Comparison of ENCODE assay signal across 23 cellular contexts in the genomic region with DNA sequence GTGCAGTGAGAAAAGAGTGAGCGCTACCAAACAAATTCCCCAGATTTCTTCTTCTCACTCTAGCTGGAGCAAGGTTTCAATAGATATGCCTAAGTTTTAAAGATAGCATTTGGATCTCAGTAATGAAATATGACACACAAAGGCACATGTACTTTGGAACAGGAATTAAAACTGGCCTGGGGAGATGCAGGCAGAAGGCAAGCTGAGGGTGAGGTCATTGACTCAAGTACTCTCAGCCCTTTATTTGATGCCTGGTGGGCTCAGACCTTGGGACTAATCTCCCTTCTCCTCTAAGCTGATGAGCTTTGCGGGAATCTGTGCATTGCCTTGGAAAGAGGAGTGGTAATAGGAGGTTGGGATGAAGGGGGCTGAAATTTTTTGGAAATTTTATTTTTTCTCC.
DNase-seq lines count a peak whose midpoint lies in the region; ATAC-seq and FAIRE-seq lines count a peak whose summit lies in the region.
"Had no signal": no experiment of that assay in that cellular context is flagged by ENCODE, and none has a peak within 500 bp of the region (broad histone marks: within the 10 kb centered on the region; RNA-seq: fewer than 3 reads in every experiment).

No MANE protein-coding gene starts in this region.

- no peaks in the 10 kb centered on the region for H3K27me3 ChIP-seq in small intestine (ENCODE audit: control insufficient read depth in 2 of 2, insufficient read depth in 2 of 2, low read length in 2 of 2)
- H3K27me3 ChIP-seq: BLaER1 treated with 17β-estradiol and CSF1 and Interleukin-3, amounts not matched to agents 10 nM and 100 nM had no signal

- no peak for FAIRE-seq in small intestine (lab: Jason Lieb, UNC)

- ATAC-seq in left lobe of liver: peak; percentile 37
- ATAC-seq: PC-3 had no signal

- no peak overlapping the region for H3K4me3 ChIP-seq in small intestine (ENCODE audit: low read depth in 1 of 2, low read length in 2 of 2)
- H3K4me3 ChIP-seq: BLaER1 treated with 17β-estradiol and CSF1 and Interleukin-3, amounts not matched to agents 10 nM and 100 nM had no signal

- H3K4me1 ChIP-seq in small intestine (ENCODE audit: control insufficient read depth in 2 of 2, insufficient read depth in 1 of 2, low read depth in 1 of 2, low read length in 1 of 2): no peaks in the 10 kb centered on the region
- H3K4me1 ChIP-seq: Caco-2 had no signal

- no peaks in the 10 kb centered on the region for H3K36me3 ChIP-seq in small intestine (ENCODE audit: control insufficient read depth in 2 of 2, insufficient read depth in 2 of 2, low read length in 2 of 2)
- H3K36me3 ChIP-seq: BLaER1 treated with 17β-estradiol and CSF1 and Interleukin-3, amounts not matched to agents 10 nM and 100 nM had no signal

- WGBS in small intestine, 3 donors: 85 to 91% (median 90%) methylated on average over 2 of the region's 2 CpGs

- no peak overlapping the region for H3K27ac ChIP-seq in small intestine (ENCODE audit: low read depth in 1 of 2, low read length in 1 of 2)
- H3K27ac ChIP-seq: 22Rv1; BLaER1 treated with 17β-estradiol and CSF1 and Interleukin-3, amounts not matched to agents 10 nM and 100 nM; KMS-11 had no signal

- in situ Hi-C loops in G401 (cut with HindIII; ENCODE audit: low sequenced_read_pairs): no loop called here

- DNase-seq in NCI-H1092 treated with DMSO at 0.1 percent for 48 hours (lab: John Stamatoyannopoulos, UW) (peak; percentile 11), NCI-H1092 (lab: John Stamatoyannopoulos, UW) (no peak), NCI-H524 treated with DMSO at 0.1 percent for 48 hours (lab: John Stamatoyannopoulos, UW) (peak; percentile 68), left lobe of liver (ENCODE audit: low spot score) (no peak), small intestine (peak; percentile 6), 8988T (no peak), G401 (ENCODE audit: low spot score) (no peak), SW 1271 (lab: John Stamatoyannopoulos, UW) (no peak)
- DNase-seq: Caco-2; CD4-positive, alpha-beta memory T cell; DMS153; GF-D8; GOT3; HCEC 1CT; IMR-90; NCI-H1105 treated with DMSO at 0.1 percent for 48 hours; NCI-H2029 treated with DMSO at 0.1 percent for 48 hours; NCI-H774; PC-3; Right ventricle myocardium superior had no signal

- H3K9me3 ChIP-seq in small intestine (ENCODE audit: control insufficient read depth, low read depth): no peaks in the 10 kb centered on the region
- H3K9me3 ChIP-seq: Caco-2 had no signal

Comparison
In these comparisons a context has a peak if more than half of its experiments do, and no peak if none do; other contexts are left out.
1. DNase-seq: peak in NCI-H1092 treated with DMSO at 0.1 percent for 48 hours (single experiment), NCI-H524 treated with DMSO at 0.1 percent for 48 hours (single experiment) and small intestine (single experiment); none in NCI-H1092 (single experiment), left lobe of liver (single experiment), 8988T (single experiment), G401 (single experiment) and SW 1271 (0 of 2).